ENCODE assay signal across 24 cellular contexts in the genomic region with DNA sequence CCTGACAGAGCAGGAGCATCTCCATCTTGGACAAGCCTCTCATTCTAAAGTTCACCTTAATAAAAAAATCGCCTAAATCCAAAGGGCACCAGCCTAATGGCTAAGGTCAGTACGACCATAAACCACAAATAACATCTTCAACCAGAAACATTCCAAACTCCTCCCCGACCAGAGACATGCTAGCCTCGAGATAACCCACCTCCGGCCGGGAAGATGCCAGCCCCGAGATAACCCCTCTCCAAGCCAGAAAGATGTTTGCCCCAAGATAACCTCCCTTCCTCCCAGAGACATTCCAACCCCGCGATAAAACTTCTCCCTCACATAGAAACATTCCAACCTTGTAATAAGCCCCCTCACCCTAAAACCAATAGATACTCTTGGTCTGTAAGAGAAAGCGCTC.
DNase-seq lines count a peak whose midpoint lies in the region; ATAC-seq, FAIRE-seq and TF ChIP-seq lines count a peak whose summit lies in the region.
"Had no signal": no experiment of that assay in that cellular context is flagged by ENCODE, and none has a peak within 500 bp of the region (broad histone marks: within the 10 kb centered on the region; RNA-seq: fewer than 3 reads in every experiment).

No MANE protein-coding gene starts in this region.

- no peak overlapping the region for H3K4me2 ChIP-seq in endothelial cell of umbilical vein (ENCODE audit: insufficient read depth, low read length)
- H3K4me2 ChIP-seq: A549; BLaER1 treated with 17β-estradiol and CSF1 and Interleukin-3, amounts not matched to agents 10 nM and 100 nM; PC-9 had no signal

- POLR2A ChIA-PET in endothelial cell of umbilical vein (lab: Charles Lee) = no interaction called here
- POLR2A ChIA-PET in GM10248 (lab: Yijun Ruan, JAX) = no interaction called here

- H3K27ac ChIP-seq in HUES6 (ENCODE audit: low read depth, low read length) (peak overlapping the region; percentile 49; the same call in 1 of the 2 replicates), endothelial cell of umbilical vein (ENCODE audit: insufficient read depth, low read depth, low read length) (no peak overlapping the region), sigmoid colon (no peak overlapping the region)
- H3K27ac ChIP-seq: A549; BLaER1 treated with 17β-estradiol and CSF1 and Interleukin-3, amounts not matched to agents 10 nM and 100 nM; PC-9; SJCRH30 had no signal

- 26 to 28% methylated on average over 10 of the region's 10 CpGs for WGBS in sigmoid colon, 2 donors

- H3K36me3 Mint-ChIP-seq in nephron (ENCODE audit: low read depth) = no peaks in the 10 kb centered on the region
- H3K36me3 Mint-ChIP-seq: CD8-positive, alpha-beta T cell had no signal

- intact Hi-C loops in endothelial cell of umbilical vein (cut with micrococcal nuclease) = no loop called here
- intact Hi-C loops in sigmoid colon (cut with DNase I) = no loop called here

- TF ChIP-seq CTCF in endothelial cell of umbilical vein (IDR thresholded peaks at IDR 0.05; ENCODE audit: extremely low read depth in 1 of 2, insufficient read depth in 1 of 2, low read depth in 1 of 2, low read length in 2 of 2) = no peak
- TF ChIP-seq CTCF in nephron (IDR thresholded peaks at IDR 0.05; ENCODE audit: unreplicated experiment in 3 of 3) = no peak
- TF ChIP-seq CTCF in sigmoid colon (IDR thresholded peaks at IDR 0.05) = no peak
- TF ChIP-seq CTCF in GM10248 (IDR thresholded peaks at IDR 0.05; ENCODE audit: control extremely low read depth, extremely low read depth, low read depth, missing control alignments) = no peak

- no peaks in the 10 kb centered on the region for H3K79me2 ChIP-seq in endothelial cell of umbilical vein (ENCODE audit: control insufficient read depth, insufficient read depth, low read length)

- DNase-seq in A172 (ENCODE audit: low spot score) (peak; percentile 16), endothelial cell of umbilical vein (ENCODE audit: low read depth, low spot score) (no peak), occipital lobe (lab: John Stamatoyannopoulos, UW) (no peak), sigmoid colon (no peak), GM10248 (ENCODE audit: extremely low spot score) (no peak)
- DNase-seq: AML-193; Calu3; CD8-positive, alpha-beta T cell; DMS79 treated with DMSO at 0.1 percent for 48 hours; NCI-H1105; NCI-H187 treated with DMSO at 0.1 percent for 48 hours; NCI-H2107; NCI-H446 treated with DMSO at 0.1 percent for 48 hours; NK-92 treated with Interleukin-12 subunit alpha and Interleukin-12 subunit beta, amount 100 ng/mL, for 24 hours; PC-9 had no signal

- H3K4me3 ChIP-seq in HUES6 (ENCODE audit: low read depth, low read length) (no peak overlapping the region), endothelial cell of umbilical vein (replicated peaks in 1 of 3; ENCODE audit: insufficient read depth in 1 of 3, low read depth in 1 of 3, low read length in 3 of 3) (no peak overlapping the region), sigmoid colon (no peak overlapping the region)
- H3K4me3 ChIP-seq: A549; BLaER1 treated with 17β-estradiol and CSF1 and Interleukin-3, amounts not matched to agents 10 nM and 100 nM; PC-9; SJCRH30 had no signal

- H3K27ac Mint-ChIP-seq in nephron = peak overlapping the region; percentile 10 to 37 (median 34)
- H3K27ac Mint-ChIP-seq: CD8-positive, alpha-beta T cell; IgD-negative memory B cell had no signal

- H2AFZ ChIP-seq in endothelial cell of umbilical vein (ENCODE audit: low read depth, low read length) = no peak overlapping the region
- H2AFZ ChIP-seq: PC-9 had no signal

- H3K4me3 Mint-ChIP-seq in nephron = peak overlapping the region in 1 of 3 experiments; percentile 4
- H3K4me3 Mint-ChIP-seq: CD8-positive, alpha-beta T cell; IgD-negative memory B cell had no signal

- H3K36me3 ChIP-seq in HUES6 (ENCODE audit: control insufficient read depth, insufficient read depth, low read length) = no peaks in the 10 kb centered on the region
- H3K36me3 ChIP-seq in endothelial cell of umbilical vein (ENCODE audit: control insufficient read depth in 2 of 2, extremely low read depth in 1 of 2, insufficient read depth in 2 of 2, low read length in 2 of 2) = no peaks in the 10 kb centered on the region
- no peaks in the 10 kb centered on the region for H3K36me3 ChIP-seq in sigmoid colon
- H3K36me3 ChIP-seq: BLaER1 treated with 17β-estradiol and CSF1 and Interleukin-3, amounts not matched to agents 10 nM and 100 nM; SJCRH30 had no signal

- no peaks in the 10 kb centered on the region for H3K9me1 ChIP-seq in endothelial cell of umbilical vein (replicated peaks; ENCODE audit: control insufficient read depth, extremely low read depth, insufficient read depth, low read length)

- peaks cover 3% of the 10 kb centered on the region for H3K27me3 Mint-ChIP-seq in nephron (ENCODE audit: low read depth)
- H3K27me3 Mint-ChIP-seq: IgD-negative memory B cell had no signal

- no peaks in the 10 kb centered on the region for H3K9me3 Mint-ChIP-seq in nephron
- H3K9me3 Mint-ChIP-seq: CD8-positive, alpha-beta T cell had no signal

- no peaks in the 10 kb centered on the region for H3K27me3 ChIP-seq in HUES6 (ENCODE audit: control insufficient read depth, insufficient read depth, low read length)
- H3K27me3 ChIP-seq in endothelial cell of umbilical vein (ENCODE audit: control insufficient read depth in 2 of 2, insufficient read depth in 2 of 2, low read length in 2 of 2) = no peaks in the 10 kb centered on the region
- H3K27me3 ChIP-seq in sigmoid colon = no peaks in the 10 kb centered on the region
- H3K27me3 ChIP-seq: BLaER1 treated with 17β-estradiol and CSF1 and Interleukin-3, amounts not matched to agents 10 nM and 100 nM; SJCRH30 had no signal

- BruUV-seq in endothelial cell of umbilical vein (replicated peaks; lab: Mats Ljungman, UMichigan) = no TSS peak

- no peaks in the 10 kb centered on the region for H3K4me1 ChIP-seq in HUES6 (ENCODE audit: control insufficient read depth, insufficient read depth, low read length)
- H3K4me1 ChIP-seq in endothelial cell of umbilical vein (ENCODE audit: control insufficient read depth, extremely low read depth, insufficient read depth, low read length) = no peaks in the 10 kb centered on the region
- no peaks in the 10 kb centered on the region for H3K4me1 ChIP-seq in sigmoid colon
- H3K4me1 ChIP-seq: A549; BLaER1 treated with 17β-estradiol and CSF1 and Interleukin-3, amounts not matched to agents 10 nM and 100 nM; SJCRH30 had no signal

- H3K4me1 Mint-ChIP-seq in nephron = peaks cover 13% of the 10 kb centered on the region
- H3K4me1 Mint-ChIP-seq: IgD-negative memory B cell had no signal

- H3K9me3 ChIP-seq in HUES6 (ENCODE audit: control insufficient read depth, insufficient read depth, low read depth, low read length) (no peaks in the 10 kb centered on the region), endothelial cell of umbilical vein (replicated peaks; ENCODE audit: control insufficient read depth, insufficient read depth, low read length) (no peaks in the 10 kb centered on the region), sigmoid colon (no peaks in the 10 kb centered on the region)
- H3K9me3 ChIP-seq: A549; BLaER1 treated with 17β-estradiol and CSF1 and Interleukin-3, amounts not matched to agents 10 nM and 100 nM; SJCRH30 had no signal

- CTCF ChIA-PET in endothelial cell of umbilical vein (lab: Charles Lee) = no interaction called here
- CTCF ChIA-PET in GM10248 (lab: Yijun Ruan, JAX) = no interaction called here

- H3K9ac ChIP-seq in HUES6 (ENCODE audit: low read length) = no peak overlapping the region
- no peak overlapping the region for H3K9ac ChIP-seq in endothelial cell of umbilical vein (replicated peaks; ENCODE audit: extremely low read depth, insufficient read depth, low read length)
- H3K9ac ChIP-seq: BLaER1 treated with 17β-estradiol and CSF1 and Interleukin-3, amounts not matched to agents 10 nM and 100 nM had no signal

- dilution Hi-C loops in endothelial cell of umbilical vein (cut with MboI; ENCODE audit: extremely low pct_ligation_motif_present, low sequenced_read_pairs) = no loop called here

- no peak for ATAC-seq in HG03457 (IDR thresholded peaks at IDR 0.05; ENCODE audit: unreplicated experiment)
- ATAC-seq: CD8-positive, alpha-beta T cell; Right ventricle myocardium inferior had no signal

- FAIRE-seq in endothelial cell of umbilical vein (lab: Jason Lieb, UNC) = no peak
- FAIRE-seq: A549, HTR-8/SVneo had no signal

- no peak for TF ChIP-seq EP300 in sigmoid colon (IDR thresholded peaks at IDR 0.05)

- H4K20me1 ChIP-seq in endothelial cell of umbilical vein (replicated peaks; ENCODE audit: control insufficient read depth, extremely low read depth, insufficient read depth, low read length) = no peaks in the 10 kb centered on the region
- H4K20me1 ChIP-seq: BLaER1 treated with 17β-estradiol and CSF1 and Interleukin-3, amounts not matched to agents 10 nM and 100 nM had no signal

- TF ChIP-seq POLR2A in endothelial cell of umbilical vein (IDR thresholded peaks at IDR 0.05; ENCODE audit: low read depth, low read length) (no peak), sigmoid colon (IDR thresholded peaks at IDR 0.05) (no peak)

TF ChIP-seq in endothelial cell of umbilical vein, 7 proteins besides CTCF, POLR2A, EP300 and RAD21:
- no peak for TF ChIP-seq FOS (IDR thresholded peaks at IDR 0.05; ENCODE audit: borderline replicate concordance, insufficient read depth, low read length)
- TF ChIP-seq, protein P1, sequence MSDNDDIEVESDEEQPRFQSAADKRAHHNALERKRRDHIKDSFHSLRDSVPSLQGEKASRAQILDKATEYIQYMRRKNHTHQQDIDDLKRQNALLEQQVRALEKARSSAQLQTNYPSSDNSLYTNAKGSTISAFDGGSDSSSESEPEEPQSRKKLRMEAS (IDR thresholded peaks at IDR 0.05; ENCODE audit: insufficient read depth, insufficient read length) = no peak
- no peak for TF ChIP-seq EZH2 (IDR thresholded peaks at IDR 0.05; ENCODE audit: borderline replicate concordance, low read depth, low read length, severe bottlenecking)
- TF ChIP-seq POLR2AphosphoS5 (IDR thresholded peaks at IDR 0.05; ENCODE audit: insufficient read depth, low read depth, low read length) = no peak
- TF ChIP-seq MYC (IDR thresholded peaks at IDR 0.05; ENCODE audit: low read depth, low read length) = no peak
- TF ChIP-seq GATA2 (IDR thresholded peaks at IDR 0.05; ENCODE audit: insufficient read depth, insufficient read length, low read depth, low read length) = peak; percentile 29
